In the genomic region with DNA sequence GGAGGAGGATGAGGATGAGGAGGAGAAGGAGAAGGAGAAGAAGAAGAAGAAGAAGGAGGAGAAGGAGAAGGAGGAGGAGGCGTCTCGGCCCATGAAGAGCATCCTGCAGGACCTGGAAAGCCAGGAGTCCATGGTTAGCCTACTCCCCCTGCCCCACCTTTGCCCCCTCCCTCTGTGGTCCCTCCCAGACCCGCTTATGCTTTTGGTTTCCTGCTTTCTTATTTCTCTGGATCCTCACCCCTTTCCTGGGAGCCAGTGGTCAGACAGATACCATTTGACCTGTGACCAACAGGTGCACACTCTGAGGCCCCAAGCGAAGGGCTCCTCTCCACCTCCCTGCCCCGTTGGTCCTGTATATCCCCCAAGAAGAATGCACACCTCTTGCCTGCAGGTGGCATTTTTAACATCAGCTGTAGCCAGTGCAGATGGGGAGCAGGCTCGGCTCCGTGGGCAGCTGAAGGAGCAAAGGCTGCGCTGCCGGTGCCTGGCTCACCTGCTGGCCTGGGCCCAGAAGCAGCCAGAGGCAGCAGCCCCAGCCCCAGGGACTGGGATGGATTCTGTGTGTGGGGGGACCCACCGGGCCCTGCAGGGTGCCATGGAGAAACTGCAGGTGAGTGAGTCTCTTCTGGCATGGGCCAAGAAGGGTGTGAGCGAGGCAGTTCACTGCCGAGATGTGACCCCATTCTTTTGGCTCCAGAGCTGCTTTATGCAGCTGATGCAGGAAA, we compare ENCODE assay signal across 26 cellular contexts. TPM values are rescaled to one million over a fixed set of nuclear protein-coding genes. Genes with fewer than 3 reads are reported as not detected.
"Had no signal": no experiment of that assay in that cellular context is flagged by ENCODE, and none has a peak within 500 bp of the region (broad histone marks: within the 10 kb centered on the region; RNA-seq: fewer than 3 reads in every experiment).

No MANE protein-coding gene starts in this region.

- H3K36me3 ChIP-seq: colonic mucosa, esophagus squamous epithelium, gastrocnemius medialis, heart right ventricle, left lung, lower lobe of right lung had no signal

- H3K9me3 ChIP-seq: colonic mucosa, gastrocnemius medialis had no signal

- H3K27ac ChIP-seq: colonic mucosa, esophagus squamous epithelium, gastrocnemius medialis, heart right ventricle, left lung, lower lobe of right lung had no signal

- H3K27me3 ChIP-seq: colonic mucosa, gastrocnemius medialis had no signal

- ATAC-seq: effector memory CD8-positive, alpha-beta T cell; gastrocnemius medialis; heart right ventricle; left cardiac atrium; left lung; left ventricle myocardium superior; lower lobe of right lung had no signal

- H3K4me3 ChIP-seq: colonic mucosa, esophagus squamous epithelium, gastrocnemius medialis, heart right ventricle, left lung, lower lobe of right lung had no signal

- FAIRE-seq: endometrium, endothelial cell of umbilical vein, islet of Langerhans, keratinocyte had no signal

- H3K27ac Mint-ChIP-seq: dendritic cell treated with granulocyte-macrophage colony-stimulating factor and Interleukin-4, amounts not matched to agents 40 ng/mL and 50 ng/mL, for 4 days; effector memory CD8-positive, alpha-beta T cell; endodermal cell; memory B cell had no signal

- H3K4me1 ChIP-seq: colonic mucosa, esophagus squamous epithelium, gastrocnemius medialis, heart right ventricle, left lung, lower lobe of right lung had no signal

- H3K4me3 Mint-ChIP-seq: dendritic cell treated with granulocyte-macrophage colony-stimulating factor and Interleukin-4, amounts not matched to agents 40 ng/mL and 50 ng/mL, for 4 days; effector memory CD8-positive, alpha-beta T cell; endodermal cell; memory B cell had no signal

- H3K4me1 Mint-ChIP-seq: endodermal cell, memory B cell had no signal

- H3K27me3 Mint-ChIP-seq: dendritic cell treated with granulocyte-macrophage colony-stimulating factor and Interleukin-4, amounts not matched to agents 40 ng/mL and 50 ng/mL, for 4 days had no signal

- DNase-seq: colonic mucosa; cortex of kidney; effector CD8-positive, alpha-beta T cell; effector memory CD8-positive, alpha-beta T cell; endodermal cell; esophagus squamous epithelium; foreskin fibroblast; foreskin melanocyte; gastrocnemius medialis; glutamatergic neuron; heart right ventricle; hippocampal formation; left cardiac atrium; left lung; left ventricle myocardium superior; lower lobe of right lung; mammary epithelial cell; mesendoderm; midbrain had no signal

RNA-seq across cellular contexts. Expression of gene ZNF492, which starts 32.1 kb away (rescaled TPM):
- total RNA-seq: chondrocyte, endodermal cell, endothelial cell of umbilical vein had no signal
- polyA plus RNA-seq: endothelial cell of umbilical vein, mammary epithelial cell had no signal
